11 cellular contexts compared by ENCODE assay signal in the genomic region with DNA sequence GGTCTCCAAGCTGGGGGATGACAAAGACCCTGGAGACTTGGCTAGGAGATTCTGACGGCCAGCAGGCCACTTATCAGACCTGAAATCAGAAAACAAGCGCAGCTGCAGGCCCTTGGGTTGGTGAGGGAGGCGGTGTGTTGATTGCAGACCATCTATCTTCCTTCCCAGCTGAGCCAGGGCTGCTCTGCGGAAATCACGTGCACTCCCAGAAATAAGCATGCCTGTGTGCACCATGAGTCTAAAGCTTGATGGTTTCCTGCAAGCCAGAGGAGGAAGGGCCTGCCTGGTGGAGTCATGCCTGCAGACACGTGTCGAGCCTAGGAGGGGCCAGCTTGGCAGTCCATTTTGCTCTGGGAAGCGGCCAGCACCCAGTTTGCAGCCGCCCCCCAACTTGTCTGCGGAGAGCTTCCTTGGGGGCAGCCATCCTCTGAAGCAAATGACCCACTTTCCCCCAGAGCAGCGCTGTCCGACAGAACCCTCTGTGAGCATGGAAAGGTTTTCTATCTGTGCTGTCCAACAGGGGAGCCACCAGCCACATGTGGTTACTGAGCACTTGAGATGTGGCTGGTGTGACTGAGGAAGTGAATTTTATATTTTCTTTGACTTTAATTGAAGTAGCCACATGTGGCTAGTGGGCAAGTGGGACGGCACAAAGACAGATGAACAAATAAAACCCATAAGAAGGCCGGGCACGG.
DNase-seq lines count a peak whose midpoint lies in the region; ATAC-seq lines count a peak whose summit lies in the region.
"Had no signal": no experiment of that assay in that cellular context is flagged by ENCODE, and none has a peak within 500 bp of the region (broad histone marks: within the 10 kb centered on the region; RNA-seq: fewer than 3 reads in every experiment).

No MANE protein-coding gene starts in this region.

- no peaks in the 10 kb centered on the region for H3K27me3 ChIP-seq in trophoblast cell (ENCODE audit: insufficient read depth, low read length)

- peak overlapping the region; percentile 58 for H4K91ac ChIP-seq in trophoblast cell (ENCODE audit: low read depth, low read length)

- H3K14ac ChIP-seq in trophoblast cell (ENCODE audit: low read length): peak overlapping the region; percentile 26

- peak overlapping the region; percentile 51 for H3K4ac ChIP-seq in trophoblast cell (ENCODE audit: low read depth, low read length)

- intact Hi-C loops in head of caudate nucleus (cut with DNase I): no loop called here

- H4K12ac ChIP-seq in trophoblast cell (ENCODE audit: low read depth, low read length): no peak overlapping the region

- peak overlapping the region; percentile 44 for H2BK12ac ChIP-seq in trophoblast cell (ENCODE audit: low read length)

- H2AFZ ChIP-seq in trophoblast cell (ENCODE audit: insufficient read depth, low read length, poor library complexity): no peak overlapping the region

- H3K27ac ChIP-seq in trophoblast cell (ENCODE audit: low read depth, low read length): peak overlapping the region; percentile 70

- WGBS in trophoblast cell (ENCODE audit: extremely low coverage, insufficient coverage, insufficient read length): no CpG with 5 or more reads among the region's 15 CpGs

- no peaks in the 10 kb centered on the region for H3K9me3 ChIP-seq in trophoblast cell (ENCODE audit: insufficient read depth, low read depth, low read length)

- H2AK5ac ChIP-seq in trophoblast cell (ENCODE audit: low read length): no peak overlapping the region

- H2BK120ac ChIP-seq in trophoblast cell (ENCODE audit: insufficient read depth, low read length, poor library complexity): peak overlapping the region; percentile 24

- DNase-seq in HT1080 (ENCODE audit: low read depth) (peak; percentile 27), RPMI7951 (ENCODE audit: low read depth) (peak; percentile 83), head of caudate nucleus (peak in 37 of 42 donors; percentile 5 to 58 (median 26)), trophoblast cell (peak; percentile 50 to 60), DMS 273 treated with DMSO at 0.1 percent for 48 hours (lab: John Stamatoyannopoulos, UW) (no peak), NCI-H2081 (lab: John Stamatoyannopoulos, UW) (no peak)
- DNase-seq: activated effector memory CD4-positive, alpha-beta T cell treated with Interleukin-2 at 50 U/mL for 16 hours; Calu3; NCI-H187 treated with DMSO at 0.1 percent for 48 hours had no signal

- H3K36me3 ChIP-seq in trophoblast cell (ENCODE audit: control insufficient read depth in 1 of 2, insufficient read depth in 2 of 2, low read length in 2 of 2): no peaks in the 10 kb centered on the region

- no peaks in the 10 kb centered on the region for H3K79me2 ChIP-seq in trophoblast cell (ENCODE audit: control insufficient read depth, insufficient read depth, low read length, poor library complexity)

- H3K4me3 ChIP-seq in trophoblast cell (ENCODE audit: low read depth, low read length): no peak overlapping the region

- no peak overlapping the region for H3K18ac ChIP-seq in trophoblast cell (ENCODE audit: low read length)

- no peak overlapping the region for H4K8ac ChIP-seq in trophoblast cell (ENCODE audit: low read depth, low read length)

- H3K79me1 ChIP-seq in trophoblast cell (ENCODE audit: low read length): peaks cover 9% of the 10 kb centered on the region

- H3K4me2 ChIP-seq in trophoblast cell (ENCODE audit: low read length): no peak overlapping the region

- no peak overlapping the region for H3K9ac ChIP-seq in trophoblast cell (ENCODE audit: low read length)

- H3K4me1 ChIP-seq in trophoblast cell (ENCODE audit: control insufficient read depth in 1 of 2, insufficient read depth in 2 of 2, low read length in 2 of 2): peaks cover 8 to 13% of the 10 kb centered on the region in 2 experiments

- no peak overlapping the region for H2BK5ac ChIP-seq in trophoblast cell (ENCODE audit: low read depth, low read length, poor library complexity)

- ATAC-seq in HG03439 (IDR thresholded peaks at IDR 0.05; ENCODE audit: unreplicated experiment) (no peak), GM18858 (IDR thresholded peaks at IDR 0.05; ENCODE audit: unreplicated experiment) (no peak)

- no peak overlapping the region for H3K23ac ChIP-seq in trophoblast cell (ENCODE audit: low read length)

Comparison
In these comparisons a context has a peak if more than half of its experiments do, and no peak if none do; other contexts are left out.
1. DNase-seq: peak in HT1080 (single experiment), RPMI7951 (single experiment), head of caudate nucleus (37 of 42) and trophoblast cell (2 of 2); none in DMS 273 treated with DMSO at 0.1 percent for 48 hours (single experiment) and NCI-H2081 (0 of 2).